8 cellular contexts compared by ENCODE assay signal in genomic region chr6:19712998-19713397, GRCh38.
"Had no signal": no experiment of that assay in that cellular context is flagged by ENCODE, and none has a peak within 500 bp of the region (broad histone marks: within the 10 kb centered on the region; RNA-seq: fewer than 3 reads in every experiment).

No MANE protein-coding gene starts in this region.

- H3K4me3 ChIP-seq: GM23338, HAP-1 had no signal

- H3K9ac ChIP-seq: KMS-11 had no signal

- H2AFZ ChIP-seq: GM23338 had no signal

- H3K36me3 ChIP-seq: HAP-1 had no signal

- ATAC-seq: GM23338 had no signal

- H3K27ac ChIP-seq: HL-60, KMS-11 had no signal

- H3K4me1 ChIP-seq: HAP-1 had no signal

- H3K9me3 ChIP-seq: HAP-1 had no signal

- DNase-seq: H7, HFFc6, Karpas-422, KBM-7 had no signal

- H3K4me2 ChIP-seq: GM23338, KMS-11 had no signal
